In the genomic region with DNA sequence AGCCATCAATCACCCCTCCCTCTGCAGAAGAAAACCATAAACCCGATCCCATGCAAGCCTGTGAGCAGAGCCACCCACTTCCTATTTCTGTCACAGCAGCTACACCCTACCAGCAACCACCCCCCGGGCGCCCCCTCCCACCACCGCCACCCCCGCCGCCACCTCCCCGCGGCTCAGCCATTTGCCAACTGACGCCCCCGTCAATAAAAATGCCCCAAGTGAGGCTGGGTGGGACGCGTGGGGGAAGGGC, we compare ENCODE assay signal across 7 cellular contexts. TPM values are rescaled to one million over a fixed set of nuclear protein-coding genes. Genes with fewer than 3 reads are reported as not detected.
DNase-seq lines count a peak whose midpoint lies in the region; ATAC-seq, FAIRE-seq and TF ChIP-seq lines count a peak whose summit lies in the region.

No MANE protein-coding gene starts in this region.

- no TSS peak for BruUV-seq in GM12878 (replicated peaks; lab: Mats Ljungman, UMichigan)
- no TSS peak for BruUV-seq in HepG2 (replicated peaks; lab: Mats Ljungman, UMichigan)

- ATAC-seq in GM12878 (peak; percentile 8), HepG2 (0 out of 3 replicates have a peak, but pooled peaks have one; percentile 7)

- H3K4me3 ChIP-seq in HAP-1 (peak overlapping the region; percentile 78), SJCRH30 (peak overlapping the region; percentile 93), GM12878 (peak overlapping the region; percentile 77), HepG2 (replicated peaks in 1 of 3; ENCODE audit: insufficient read depth in 1 of 3, low read depth in 2 of 3, low read length in 3 of 3) (peak overlapping the region; percentile 95 to 98 (median 96)), testis (peak overlapping the region; percentile 86 to 93)

- H3K27ac ChIP-seq in SJCRH30 (no peak overlapping the region), GM12878 (ENCODE audit: control insufficient read depth, insufficient read depth) (no peak overlapping the region), HepG2 (ENCODE audit: extremely low read length, insufficient read depth, low read length) (peak overlapping the region; percentile 81), testis (peak overlapping the region; percentile 86 to 95)

- TF ChIP-seq EP300 in GM12878 (IDR thresholded peaks at IDR 0.05; ENCODE audit: borderline replicate concordance in 1 of 2, control insufficient read depth in 1 of 2, low read depth in 2 of 2, low read length in 2 of 2) (no peak), HepG2 (IDR thresholded peaks at IDR 0.05; ENCODE audit: low read depth in 2 of 2, low read length in 2 of 2) (no peak), HepG2 (CRISPR knock-in tag; IDR thresholded peaks at IDR 0.05; ENCODE audit: borderline replicate concordance) (no peak)

- no peak for TF ChIP-seq CTCF in GM12878 (IDR thresholded peaks at IDR 0.05 in 2 of 3, conservative IDR thresholded peaks at IDR 0.05 in 1 of 3; ENCODE audit: control insufficient read depth in 2 of 3, extremely low read depth in 1 of 3, insufficient read depth in 1 of 3, low read depth in 3 of 3, low read length in 3 of 3)
- no peak for TF ChIP-seq CTCF in HepG2 (CRISPR knock-in tag; IDR thresholded peaks at IDR 0.05)
- TF ChIP-seq CTCF in testis (IDR thresholded peaks at IDR 0.05) = no peak

- peak in 1 of 2 experiments; percentile 23 for DNase-seq in HAP-1 (ENCODE audit: low spot score in 2 of 2)
- no peak for DNase-seq in SJCRH30
- DNase-seq in GM12878 (ENCODE audit: low read depth, low spot score) = no peak
- DNase-seq in HepG2 (ENCODE audit: low spot score) = peak; percentile 16
- DNase-seq in testis = peak; percentile 58
- no peak for DNase-seq in iPS-NIHi7 (ENCODE audit: extremely low spot score)
- DNase-seq in NCI-H524 (lab: John Stamatoyannopoulos, UW) = no peak

- H3K9me3 ChIP-seq in HAP-1 (no peaks in the 10 kb centered on the region), SJCRH30 (replicated peaks) (no peaks in the 10 kb centered on the region), GM12878 (replicated peaks; ENCODE audit: control insufficient read depth, insufficient read depth, low read length) (no peaks in the 10 kb centered on the region), HepG2 (ENCODE audit: low read length) (no peaks in the 10 kb centered on the region), testis (no peaks in the 10 kb centered on the region)

- peaks cover 19% of the 10 kb centered on the region for H3K79me2 ChIP-seq in GM12878 (ENCODE audit: control insufficient read depth, insufficient read depth, low read length)
- peaks cover 37% of the 10 kb centered on the region for H3K79me2 ChIP-seq in HepG2 (ENCODE audit: insufficient read depth, low read length)

- H4K20me1 ChIP-seq in GM12878 (ENCODE audit: control insufficient read depth, insufficient read depth) (no peaks in the 10 kb centered on the region; the same call in 1 of the 2 replicates), HepG2 (ENCODE audit: insufficient read depth, low read length) (no peaks in the 10 kb centered on the region)

- SMC1A ChIA-PET in GM12878 (lab: Charles Lee; ENCODE audit: uncharacterized antibody, unreplicated experiment) = no interaction called here

- WGBS in GM12878 (ENCODE audit: insufficient coverage, insufficient replicate concordance, low lambda C conversion rate, missing lambda C conversion rate) = 0% methylated on average over 1 of the region's 12 CpGs
- WGBS in HepG2 (ENCODE audit: low lambda C conversion rate) = no CpG with 5 or more reads among the region's 12 CpGs
- 0 to 1% methylated on average over 10 to 12 of the region's 12 CpGs for WGBS in testis, 2 donors

- H3K4me1 ChIP-seq in HAP-1 (peaks cover 5% of the 10 kb centered on the region), SJCRH30 (0 out of 2 replicates have a peak, but pooled peaks cover 4% of the 10 kb centered on the region), GM12878 (ENCODE audit: control insufficient read depth, insufficient read depth, low read length) (peaks cover 10% of the 10 kb centered on the region), HepG2 (ENCODE audit: insufficient read depth, low read length) (peaks cover 38% of the 10 kb centered on the region), testis (peaks cover 25% of the 10 kb centered on the region)

- H3K4me2 ChIP-seq in GM12878 (ENCODE audit: control insufficient read depth, insufficient read depth) = no peak overlapping the region
- H3K4me2 ChIP-seq in HepG2 (ENCODE audit: low read depth, low read length) = no peak overlapping the region

- TF ChIP-seq RAD21 in GM12878 (IDR thresholded peaks at IDR 0.05; ENCODE audit: insufficient read depth, low read depth, low read length) (no peak), HepG2 (CRISPR knock-in tag; IDR thresholded peaks at IDR 0.05) (no peak)

- RAD21 ChIA-PET in GM12878 (lab: Charles Lee; ENCODE audit: unreplicated experiment) = interaction anchor here (1.0 to 2.7 kb wide), 4 partner anchors 40 to 250 kb away, joined by 3 to 20 read pairs (median 4); no protein-coding TSS in a partner anchor

- no peak for TF ChIP-seq POLR2A in GM12878 (IDR thresholded peaks at IDR 0.05; ENCODE audit: low read depth, low read length)
- no peak; a peak in 1 of 4 replicates for TF ChIP-seq POLR2A in HepG2 (IDR thresholded peaks at IDR 0.05; ENCODE audit: insufficient read depth in 1 of 2, low read depth in 2 of 2, low read length in 2 of 2)
- no peak for TF ChIP-seq POLR2A in testis (IDR thresholded peaks at IDR 0.05)

- H3K27me3 ChIP-seq in HAP-1 (ENCODE audit: low read depth) (no peaks in the 10 kb centered on the region), SJCRH30 (no peaks in the 10 kb centered on the region), GM12878 (replicated peaks in 1 of 2; ENCODE audit: control insufficient read depth in 2 of 2, insufficient read depth in 2 of 2, low read length in 1 of 2) (peaks cover 1 to 4% of the 10 kb centered on the region in 2 experiments; a peak in 1 of 4 replicates), HepG2 (ENCODE audit: control insufficient read depth in 1 of 2, insufficient read depth in 2 of 2, low read length in 2 of 2) (no peaks in the 10 kb centered on the region; a peak in 1 of 5 replicates), testis (no peaks in the 10 kb centered on the region)

- no peak overlapping the region for H3K9ac ChIP-seq in GM12878 (ENCODE audit: control insufficient read depth, insufficient read depth, low read length)
- peak overlapping the region; percentile 51; the same call in 1 of the 2 replicates for H3K9ac ChIP-seq in HepG2 (ENCODE audit: insufficient read depth, low read depth, low read length)

- intact Hi-C loops in GM12878 (cut with micrococcal nuclease; ENCODE audit: unreplicated experiment) (loop anchor here (5.0 to 10.0 kb wide), 3 partner anchors 71 to 521 kb away; no protein-coding TSS in a partner anchor), HepG2 (cut with micrococcal nuclease; ENCODE audit: unreplicated experiment) (loop anchor here (2.0 to 5.0 kb wide), 4 partner anchors 81 to 386 kb away; no protein-coding TSS in a partner anchor), testis (cut with DNase I; ENCODE audit: low total_unique reads) (no loop called here)

- H2AFZ ChIP-seq in GM12878 (ENCODE audit: control insufficient read depth, low read depth, low read length) (no peak overlapping the region; the same call in 1 of the 2 replicates), HepG2 (ENCODE audit: low read length) (no peak overlapping the region)

- no peaks in the 10 kb centered on the region for H3K36me3 ChIP-seq in HAP-1 (replicated peaks)
- H3K36me3 ChIP-seq in SJCRH30 = no peaks in the 10 kb centered on the region
- no peaks in the 10 kb centered on the region for H3K36me3 ChIP-seq in GM12878 (ENCODE audit: control insufficient read depth in 2 of 2, insufficient read depth in 2 of 2, low read length in 1 of 2)
- peaks cover 0 to 3% of the 10 kb centered on the region in 2 experiments; a peak in 1 of 5 replicates for H3K36me3 ChIP-seq in HepG2 (replicated peaks in 1 of 2; ENCODE audit: control insufficient read depth in 1 of 2, insufficient read depth in 2 of 2, low read length in 2 of 2)
- H3K36me3 ChIP-seq in testis (ENCODE audit: low read depth, missing control alignments) = no peaks in the 10 kb centered on the region

- FAIRE-seq in GM12878 (lab: Jason Lieb, UNC) = no peak
- no peak for FAIRE-seq in HepG2 (lab: Jason Lieb, UNC)

- CTCF ChIA-PET in GM12878 (lab: Yijun Ruan, JAX) = interaction anchor here (0.5 kb wide), 1 partner anchor 39 kb away, joined by 3 read pairs; no protein-coding TSS in a partner anchor
- CTCF ChIA-PET in HepG2 (lab: Yijun Ruan, JAX; ENCODE audit: low intra/inter-chr PET ratio, low total read pairs) = no interaction called here

- in situ Hi-C loops in HAP-1 (cut with MboI; ENCODE audit: low sequenced_read_pairs) = loop anchor here (25.0 kb wide), 1 partner anchor 366 kb away; no protein-coding TSS in a partner anchor
- in situ Hi-C loops in GM12878 (cut with MboI) = no loop called here
- in situ Hi-C loops in HepG2 (cut with HindIII; ENCODE audit: extremely low pct_ligation_motif_present, low pct_unique_long_range_greater_than_20kb) = loop anchor here (10.0 kb wide), 1 partner anchor 151 kb away; no protein-coding TSS in a partner anchor

- POLR2A ChIA-PET in GM12878 (lab: Charles Lee) (interaction anchor here (1.2 kb wide), 1 partner anchor 40 kb away, joined by 3 read pairs; no protein-coding TSS in a partner anchor), HepG2 (lab: Yijun Ruan, JAX) (interaction anchor here (2.8 kb wide), 1 partner anchor 10 kb away, joined by 17 read pairs; no protein-coding TSS in a partner anchor)

RNA-seq across cellular contexts. Expression of gene PPP3CA, which starts 1.1 kb away (rescaled TPM):
- 36.2 and 38.4 TPM in 2 replicates for total RNA-seq in SJCRH30 (2014; rRNA removed; shearing (Covaris generic))
- total RNA-seq in GM12878 (2013; cell fraction: nucleolus; rRNA removed) = 1.9 and 2.2 TPM in 2 replicates
- total RNA-seq in GM12878 (2014; rRNA removed) (0.85 and 0.87 TPM in 2 replicates), GM12878 (2014; rRNA removed; fragmentation: Illumina TruSeq; extraction: Trizol) (0.98 and 2.0 TPM in 2 replicates), GM12878 (2021) (1.4 and 2.1 TPM in 2 replicates), HepG2 (2016; rRNA removed; fragmentation: Illumina TruSeq; extraction: Trizol) (13.2 and 18.0 TPM in 2 replicates), testis (10 to 100 TPM; 39.1 to 44.5 TPM)
- polyA plus RNA-seq in GM12878 (2011; ENCODE audit: low read depth) = 2.8 TPM
- polyA plus RNA-seq in GM12878 (2011; rRNA removed) (9.0 and 9.8 TPM in 2 replicates), GM12878 (2014; fragmentation: Illumina TruSeq; extraction: Trizol) (1.0 and 2.0 TPM in 2 replicates), GM12878 (2014; fragmentation: Nextera tagmentation; extraction: Ambion mirVana) (under 1 TPM; 0.60 to 0.75 TPM), GM12878 (2014; rRNA removed) (0.33 and 0.58 TPM in 2 replicates), GM12878 (2016; fragmentation: Nextera tagmentation; extraction: Ambion mirVana) (1 to 10 TPM; 1.1 to 1.2 TPM), HepG2 (2011; rRNA removed) (4.5 and 4.8 TPM in 2 replicates), testis (ENCODE audit: insufficient read depth, low read depth, low replicate concordance) (19.1 TPM)
- polyA plus RNA-seq in GM12878 (2011; cell fraction: cytosol; rRNA removed) = 3.2 and 4.2 TPM in 2 replicates
- polyA plus RNA-seq in GM12878 (2011; cell fraction: nucleus; rRNA removed) = 3.6 and 5.0 TPM in 2 replicates
- polyA plus RNA-seq in GM12878 (2012) = 4.8 and 5.0 TPM in 2 replicates
- polyA minus RNA-seq in GM12878 (2011; rRNA and poly(A)+ RNA removed) = 13.2 and 19.0 TPM in 2 replicates
- polyA minus RNA-seq in GM12878 (2011; cell fraction: cytosol; rRNA and poly(A)+ RNA removed) = 6.4 and 10.1 TPM in 2 replicates
- 8.5 and 14.0 TPM in 2 replicates for polyA minus RNA-seq in GM12878 (2011; cell fraction: nucleus; rRNA and poly(A)+ RNA removed)
- 1.9 and 4.1 TPM in 2 replicates for total RNA-seq in HepG2 (2016; cell fraction: cytosol; rRNA removed; fragmentation: Illumina TruSeq; extraction: Trizol; ENCODE audit: low read depth)
- total RNA-seq in HepG2 (2016; cell fraction: insoluble cytoplasmic fraction; rRNA removed; fragmentation: Illumina TruSeq; extraction: Trizol) = 11.4 and 19.0 TPM in 2 replicates
- total RNA-seq in HepG2 (2016; cell fraction: membrane; rRNA removed; fragmentation: Illumina TruSeq; extraction: Trizol) = 4.8 and 5.0 TPM in 2 replicates
- total RNA-seq in HepG2 (2016; cell fraction: nucleus; rRNA removed; fragmentation: Illumina TruSeq; extraction: Trizol) = 11.6 TPM in 2 replicates
- 2.5 and 3.2 TPM in 2 replicates for polyA plus RNA-seq in HepG2 (2011; cell fraction: cytosol; rRNA removed)
- polyA plus RNA-seq in HepG2 (2011; cell fraction: nucleus; rRNA removed) = 2.5 and 2.8 TPM in 2 replicates
- polyA plus RNA-seq in HepG2 (2012) = 11.7 and 12.9 TPM in 2 replicates
- polyA plus RNA-seq in HepG2 (2016; cell fraction: cytosol; fragmentation: Illumina TruSeq; extraction: Trizol; ENCODE audit: low read depth) = 0.66 and 0.71 TPM in 2 replicates
- 15.7 and 16.7 TPM in 2 replicates for polyA plus RNA-seq in HepG2 (2016; cell fraction: insoluble cytoplasmic fraction; fragmentation: Illumina TruSeq; extraction: Trizol; ENCODE audit: low read depth)
- polyA plus RNA-seq in HepG2 (2016; cell fraction: membrane; fragmentation: Illumina TruSeq; extraction: Trizol; ENCODE audit: low read depth) = 3.2 and 3.3 TPM in 2 replicates
- 10.5 and 11.0 TPM in 2 replicates for polyA plus RNA-seq in HepG2 (2016; cell fraction: nucleus; fragmentation: Illumina TruSeq; extraction: Trizol; ENCODE audit: insufficient read depth, low read depth)
- polyA minus RNA-seq in HepG2 (2011; rRNA and poly(A)+ RNA removed; ENCODE audit: low replicate concordance) = 7.3 and 9.6 TPM in 2 replicates
- 13.9 and 14.4 TPM in 2 replicates for polyA minus RNA-seq in HepG2 (2011; cell fraction: cytosol; rRNA and poly(A)+ RNA removed)
- 22.3 and 32.1 TPM in 2 replicates for polyA minus RNA-seq in HepG2 (2011; cell fraction: nucleus; rRNA and poly(A)+ RNA removed)

Comparison
In these comparisons a context has a peak if more than half of its experiments do, and no peak if none do; other contexts are left out.
1. DNase-seq: peak in HepG2 (single experiment) and testis (single experiment); none in SJCRH30 (0 of 2), GM12878 (single experiment), iPS-NIHi7 (single experiment) and NCI-H524 (0 of 2).
2. H3K27ac ChIP-seq: peak in HepG2 (single experiment) and testis (2 of 2); none in SJCRH30 (single experiment) and GM12878 (single experiment).
3. Peak in every context shown above with its lines, with median percentiles within 50 percentile points of each other: H3K4me3 ChIP-seq.